19 cellular contexts compared by ENCODE assay signal in the genomic region with DNA sequence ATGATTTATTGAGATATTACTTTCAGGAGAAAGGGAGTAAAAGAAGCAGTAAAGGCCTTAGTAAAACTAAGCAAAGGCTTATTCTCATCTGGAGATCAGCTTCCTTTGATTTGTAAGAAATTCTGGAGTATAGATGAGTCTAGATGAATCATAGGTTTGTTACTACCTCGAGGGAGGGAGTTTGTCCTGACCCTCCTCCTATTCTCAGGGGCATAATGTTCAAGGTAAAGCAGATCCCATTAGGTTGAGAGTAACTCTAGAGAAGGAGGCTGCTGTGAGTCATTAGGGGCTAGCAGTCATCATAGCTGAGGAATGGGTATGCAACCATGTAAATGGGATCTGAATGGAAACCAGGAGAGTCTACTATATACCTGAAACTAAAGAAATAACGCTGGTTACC.
DNase-seq lines count a peak whose midpoint lies in the region; ATAC-seq, FAIRE-seq and TF ChIP-seq lines count a peak whose summit lies in the region.
"Had no signal": no experiment of that assay in that cellular context is flagged by ENCODE, and none has a peak within 500 bp of the region (broad histone marks: within the 10 kb centered on the region; RNA-seq: fewer than 3 reads in every experiment).

No MANE protein-coding gene starts in this region.

- H3K27me3 Mint-ChIP-seq in HFFc6 (ENCODE audit: insufficient read depth), result peaks cover 5% of the 10 kb centered on the region

- H3K36me3 ChIP-seq in PC-3 (ENCODE audit: low read depth, low read length) (no peaks in the 10 kb centered on the region), keratinocyte (ENCODE audit: control insufficient read depth in 2 of 2, extremely low read depth in 1 of 2, insufficient read depth in 2 of 2, low read length in 2 of 2) (no peaks in the 10 kb centered on the region), prostate gland (no peaks in the 10 kb centered on the region)

- H3K9ac ChIP-seq in PC-3 (ENCODE audit: low read length) (peak overlapping the region; percentile 56; the same call in 1 of the 2 replicates), keratinocyte (ENCODE audit: control insufficient read depth, extremely low read depth, insufficient read depth, low read length) (no peak overlapping the region)
- H3K9ac ChIP-seq: GM23248 had no signal

- H3K4me2 ChIP-seq in PC-3 (ENCODE audit: low read length), result no peak overlapping the region
- no peak overlapping the region for H3K4me2 ChIP-seq in keratinocyte (ENCODE audit: control insufficient read depth, extremely low read depth, insufficient read depth, low read depth, low read length)

- H3K79me2 ChIP-seq in PC-3 (ENCODE audit: low read length) (no peaks in the 10 kb centered on the region), keratinocyte (ENCODE audit: control insufficient read depth, insufficient read depth, low read length) (no peaks in the 10 kb centered on the region)

- H3K27ac ChIP-seq in PC-3 (ENCODE audit: low read length) (peak overlapping the region; percentile 83), epithelial cell of prostate (peak overlapping the region; percentile 55), keratinocyte (ENCODE audit: control insufficient read depth, insufficient read depth, low read length) (peak overlapping the region; percentile 57), prostate gland (no peak overlapping the region)
- H3K27ac ChIP-seq: GM23248 had no signal

- peak; percentile 43 for ATAC-seq in PC-3
- no peak for ATAC-seq in GM21381 (IDR thresholded peaks at IDR 0.05; ENCODE audit: unreplicated experiment)

- intact Hi-C loops in PC-3 (cut with micrococcal nuclease) (no loop called here), prostate gland (cut with DNase I) (no loop called here)

- FAIRE-seq in keratinocyte (lab: Jason Lieb, UNC), result peak; percentile 71
- FAIRE-seq: G401.6, GM12892, H1 had no signal

- H3K9me3 Mint-ChIP-seq in HFFc6, result peaks cover 15% of the 10 kb centered on the region

- H3K4me3 ChIP-seq in PC-3 (ENCODE audit: low read length) (no peak overlapping the region), keratinocyte (ENCODE audit: control insufficient read depth in 2 of 3, extremely low read depth in 1 of 3, insufficient read depth in 2 of 3, low read depth in 1 of 3, low read length in 3 of 3) (no peak overlapping the region), prostate gland (no peak overlapping the region)
- H3K4me3 ChIP-seq: GM23248 had no signal

- H3K9me3 ChIP-seq in PC-3 (ENCODE audit: low read length) (no peaks in the 10 kb centered on the region), keratinocyte (ENCODE audit: control insufficient read depth, low read depth, low read length) (peaks cover 6% of the 10 kb centered on the region), prostate gland (no peaks in the 10 kb centered on the region)

- H3K9me1 ChIP-seq in keratinocyte (ENCODE audit: control insufficient read depth, extremely low read depth, insufficient read depth, low read length), result no peaks in the 10 kb centered on the region

- TF ChIP-seq CTCF in PC-3 (conservative IDR thresholded peaks at IDR 0.05; ENCODE audit: low read depth, low read length), result no peak
- no peak for TF ChIP-seq CTCF in keratinocyte (optimal IDR thresholded peaks at IDR 0.05 in 1 of 3, IDR thresholded peaks at IDR 0.05 in 1 of 3, conservative IDR thresholded peaks at IDR 0.05 in 1 of 3; ENCODE audit: extremely low read depth in 1 of 3, insufficient read depth in 2 of 3, low read length in 3 of 3)
- TF ChIP-seq CTCF in HFFc6 (IDR thresholded peaks at IDR 0.05), result no peak
- TF ChIP-seq CTCF in prostate gland (IDR thresholded peaks at IDR 0.05), result no peak

- peaks cover 33% of the 10 kb centered on the region for H3K4me1 Mint-ChIP-seq in HFFc6 (ENCODE audit: low read depth)
- H3K4me1 Mint-ChIP-seq: CD4-positive, alpha-beta memory T cell had no signal

- H2AFZ ChIP-seq in PC-3 (ENCODE audit: low read length), result no peak overlapping the region
- no peak overlapping the region for H2AFZ ChIP-seq in keratinocyte (ENCODE audit: control insufficient read depth, low read length)
- H2AFZ ChIP-seq: GM23248 had no signal

- POLR2A ChIA-PET in PC-3 (lab: Charles Lee; ENCODE audit: unreplicated experiment), result no interaction called here

- dilution Hi-C loops in keratinocyte (cut with MboI; ENCODE audit: extremely low pct_ligation_motif_present, low sequenced_read_pairs), result no loop called here

- peaks cover 14% of the 10 kb centered on the region for H3K36me3 Mint-ChIP-seq in HFFc6 (ENCODE audit: low read depth)
- H3K36me3 Mint-ChIP-seq: CD4-positive, alpha-beta memory T cell had no signal

- H3K27ac Mint-ChIP-seq in HFFc6, result no peak overlapping the region
- H3K27ac Mint-ChIP-seq: CD4-positive, alpha-beta memory T cell had no signal

- no peaks in the 10 kb centered on the region for H4K20me1 ChIP-seq in PC-3 (ENCODE audit: low read length)
- no peaks in the 10 kb centered on the region for H4K20me1 ChIP-seq in keratinocyte (ENCODE audit: control insufficient read depth, extremely low read depth, insufficient read depth, low read length)

- no TSS peak for BruUV-seq in PC-3 (replicated peaks; lab: Mats Ljungman, UMichigan)

- H3K27me3 ChIP-seq in PC-3 (ENCODE audit: low read length) (no peaks in the 10 kb centered on the region), keratinocyte (ENCODE audit: control insufficient read depth, extremely low read depth, insufficient read depth, low read length) (no peaks in the 10 kb centered on the region), prostate gland (replicated peaks; ENCODE audit: insufficient read depth) (no peaks in the 10 kb centered on the region)

- DNase-seq in HT1080 (ENCODE audit: low read depth) (peak; percentile 46), PC-3 (peak; percentile 47), epithelial cell of prostate (ENCODE audit: low read depth, low spot score) (no peak), keratinocyte (ENCODE audit: low read depth, low spot score) (peak; percentile 53), HFFc6 (no peak), prostate gland (ENCODE audit: low spot score) (no peak)
- DNase-seq: C1 segment of cervical spinal cord; Calu3; CD4-positive, alpha-beta memory T cell; COR-L47; DMS53; DMS79 treated with DMSO at 0.1 percent for 48 hours; GM23248; H7; HCEC 1CT had no signal

- H3K4me1 ChIP-seq in PC-3 (ENCODE audit: insufficient read depth, low read length), result peaks cover 22% of the 10 kb centered on the region
- peaks cover 16% of the 10 kb centered on the region for H3K4me1 ChIP-seq in keratinocyte (ENCODE audit: control insufficient read depth, extremely low read depth, insufficient read depth, low read length)
- no peaks in the 10 kb centered on the region for H3K4me1 ChIP-seq in prostate gland (replicated peaks)

- CTCF ChIA-PET in PC-3 (lab: Charles Lee), result interaction anchor here (1.0 kb wide), 1 partner anchor 165 kb away, joined by 3 read pairs; no protein-coding TSS in a partner anchor

- WGBS in prostate gland, result 74% methylated on average over 2 of the region's 2 CpGs

- H3F3A ChIP-seq in PC-3 (ENCODE audit: low read length, unreplicated experiment), result no peaks in the 10 kb centered on the region

- no peaks in the 10 kb centered on the region for H3K9me2 ChIP-seq in PC-3 (replicated peaks; ENCODE audit: low read length)

- H3K4me3 Mint-ChIP-seq in HFFc6, result no peak overlapping the region
- H3K4me3 Mint-ChIP-seq: CD4-positive, alpha-beta memory T cell had no signal

- no peak for TF ChIP-seq POLR2A in prostate gland (IDR thresholded peaks at IDR 0.05)

Comparison
In these comparisons a context has a peak if more than half of its experiments do, and no peak if none do; other contexts are left out.
1. DNase-seq: peak in HT1080 (single experiment), PC-3 (single experiment) and keratinocyte (single experiment); none in epithelial cell of prostate (single experiment), HFFc6 (single experiment) and prostate gland (single experiment).
2. H3K27ac ChIP-seq: peak in PC-3 (single experiment), epithelial cell of prostate (single experiment) and keratinocyte (single experiment); none in prostate gland (0 of 2).